Comparison of ENCODE assay signal across 8 cellular contexts in the genomic region with DNA sequence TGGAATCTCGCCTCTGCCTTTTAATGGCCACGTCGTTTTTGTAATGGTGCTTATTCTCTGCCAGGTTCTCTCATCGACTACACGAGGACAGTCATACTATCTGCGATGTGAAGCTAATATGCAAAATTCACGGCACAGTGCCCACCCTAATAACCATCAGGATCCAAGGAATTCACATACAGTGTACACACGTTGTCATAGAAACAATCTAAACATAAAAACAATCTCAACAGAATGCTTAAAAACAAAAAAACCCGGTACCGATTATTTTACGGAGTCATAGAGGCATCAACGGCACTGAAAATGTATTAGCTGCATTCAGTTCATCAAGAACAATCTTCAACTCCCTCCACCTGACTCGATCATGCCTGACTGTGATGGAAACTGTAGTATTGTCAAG. TPM values are rescaled to one million over a fixed set of nuclear protein-coding genes. Genes with fewer than 3 reads are reported as not detected.
DNase-seq lines count a peak whose midpoint lies in the region; ATAC-seq and TF ChIP-seq lines count a peak whose summit lies in the region.

No MANE protein-coding gene starts in this region.

- peaks cover 13 to 19% (median 16%) of the 10 kb centered on the region in 11 experiments; a peak in 21 of 22 replicates for H3K36me3 ChIP-seq in BLaER1 treated with 17β-estradiol and CSF1 and Interleukin-3, amounts not matched to agents 10 nM and 100 nM
- H3K36me3 ChIP-seq in colonic mucosa (no peaks in the 10 kb centered on the region), mesodermal cell (ENCODE audit: control insufficient read depth, insufficient read depth, low read length) (no peaks in the 10 kb centered on the region)

- peak; percentile 1 for ATAC-seq in GM21447 (IDR thresholded peaks at IDR 0.05; ENCODE audit: unreplicated experiment)

- WGBS in mesodermal cell (ENCODE audit: insufficient coverage in 2 of 2), 2 experiments, result 10 to 11% methylated on average over 11 to 12 of the region's 13 CpGs

- no peaks in the 10 kb centered on the region for H3K27me3 ChIP-seq in BLaER1 treated with 17β-estradiol and CSF1 and Interleukin-3, amounts not matched to agents 10 nM and 100 nM
- H3K27me3 ChIP-seq in colonic mucosa, result no peaks in the 10 kb centered on the region

- H3K4me1 ChIP-seq in BLaER1 treated with 17β-estradiol and CSF1 and Interleukin-3, amounts not matched to agents 10 nM and 100 nM, result peaks cover 15 to 29% (median 19%) of the 10 kb centered on the region in 10 experiments
- H3K4me1 ChIP-seq in colonic mucosa (peaks cover 6% of the 10 kb centered on the region), mesodermal cell (ENCODE audit: control insufficient read depth, insufficient read depth, low read length, poor library complexity, severe bottlenecking) (peaks cover 12% of the 10 kb centered on the region)

- DNase-seq in NB4 (ENCODE audit: low read depth), result no peak
- DNase-seq in colonic mucosa, result peak; percentile 21
- DNase-seq in GF-D8 (lab: John Stamatoyannopoulos, UW), result no peak
- DNase-seq in NCI-H510A (lab: John Stamatoyannopoulos, UW), result no peak
- DNase-seq in GDM1 (lab: John Stamatoyannopoulos, UW), result no peak

- peaks cover 0 to 7% (median 3%) of the 10 kb centered on the region in 11 experiments; a peak in 7 of 22 replicates for H3K9me3 ChIP-seq in BLaER1 treated with 17β-estradiol and CSF1 and Interleukin-3, amounts not matched to agents 10 nM and 100 nM (replicated peaks in 1 of 11)
- no peaks in the 10 kb centered on the region for H3K9me3 ChIP-seq in colonic mucosa
- H3K9me3 ChIP-seq in mesodermal cell (ENCODE audit: control insufficient read depth, low read length), result peaks cover 5% of the 10 kb centered on the region

- no peak for TF ChIP-seq CTCF in NB4 (IDR thresholded peaks at IDR 0.05; ENCODE audit: low read depth, low read length)
- TF ChIP-seq CTCF in colonic mucosa (IDR thresholded peaks at IDR 0.05), result no peak

- no peak for TF ChIP-seq POLR2A in NB4 (IDR thresholded peaks at IDR 0.05; ENCODE audit: extremely low read depth, insufficient read length)

- H3K4me2 ChIP-seq in BLaER1 treated with 17β-estradiol and CSF1 and Interleukin-3, amounts not matched to agents 10 nM and 100 nM, result peak overlapping the region; percentile 82 to 97 (median 90)

- intact Hi-C loops in colonic mucosa (cut with DNase I), result no loop called here

- H3K9ac ChIP-seq in BLaER1 treated with 17β-estradiol and CSF1 and Interleukin-3, amounts not matched to agents 10 nM and 100 nM, result peak overlapping the region; percentile 78 to 89 (median 85)
- peak overlapping the region; percentile 62 to 87 for H3K9ac ChIP-seq in colonic mucosa (ENCODE audit: low read depth in 2 of 2, low read length in 2 of 2)

- H3K4me3 ChIP-seq in BLaER1 treated with 17β-estradiol and CSF1 and Interleukin-3, amounts not matched to agents 10 nM and 100 nM, result peak overlapping the region; percentile 65 to 80 (median 72)
- H3K4me3 ChIP-seq in NB4 (ENCODE audit: low read depth, low read length), result peak overlapping the region; percentile 83
- H3K4me3 ChIP-seq in colonic mucosa, result peak overlapping the region; percentile 40
- peak overlapping the region; percentile 66 for H3K4me3 ChIP-seq in mesodermal cell (ENCODE audit: extremely low read depth, insufficient read depth, low read length, poor library complexity, severe bottlenecking)

- H3K27ac ChIP-seq in BLaER1 treated with 17β-estradiol and CSF1 and Interleukin-3, amounts not matched to agents 10 nM and 100 nM, result peak overlapping the region; percentile 71 to 94 (median 90); a peak in 21 of 22 replicates
- peak overlapping the region; percentile 67 for H3K27ac ChIP-seq in colonic mucosa
- H3K27ac ChIP-seq in mesodermal cell (ENCODE audit: low read depth, low read length, severe bottlenecking), result peak overlapping the region; percentile 88

- H4K20me1 ChIP-seq in BLaER1 treated with 17β-estradiol and CSF1 and Interleukin-3, amounts not matched to agents 10 nM and 100 nM, result no peaks in the 10 kb centered on the region

RNA-seq across cellular contexts. Expression of a gene that starts 0.7 kb away (rescaled TPM):
- total RNA-seq in colonic mucosa, result 100 to 1,000 TPM in 1 of 2 donors, 10 to 100 TPM in 1; 77.3 to 123 TPM
- 39.7 TPM for polyA plus RNA-seq in mesodermal cell (2013, experiment 1 of 2)
- 48.2 TPM for polyA plus RNA-seq in mesodermal cell (2013, experiment 2 of 2)

RNA-seq across cellular contexts. Expression of a gene that starts 59.8 kb away (rescaled TPM):
- 1 to 10 TPM in 1 of 2 donors, under 1 TPM in 1; 0.17 to 1.1 TPM for total RNA-seq in colonic mucosa
- polyA plus RNA-seq in mesodermal cell (2013, experiment 1 of 2), result 0.81 TPM
- polyA plus RNA-seq in mesodermal cell (2013, experiment 2 of 2), result 0.86 TPM
